Comparison of ENCODE assay signal across 24 cellular contexts in genomic region chr1:176799327-176799726, GRCh38.
"Had no signal": no experiment of that assay in that cellular context is flagged by ENCODE, and none has a peak within 500 bp of the region (broad histone marks: within the 10 kb centered on the region; RNA-seq: fewer than 3 reads in every experiment).

No MANE protein-coding gene starts in this region.

- H3K9me3 ChIP-seq: adrenal gland, ascending aorta, left lung, testis, vagina had no signal

- DNase-seq: activated CD4-positive, alpha-beta T cell treated with anti-CD3 and anti-CD28 coated beads, Interleukin-2, amount 50 U/mL, for 4 hours; activated CD8-positive, alpha-beta memory T cell treated with anti-CD3 and anti-CD28 coated beads for 24 hours; activated CD8-positive, alpha-beta memory T cell treated with anti-CD3 and anti-CD28 coated beads, Interleukin-2, amount 50 U/mL, for 48 hours; activated naive CD4-positive, alpha-beta T cell; activated T-cell treated with anti-CD3 and anti-CD28 coated beads, Interleukin-2, amount 50 U/mL, for 4 hours; adrenal gland; brain microvascular endothelial cell; caudate nucleus; dermis blood vessel endothelial cell; effector CD8-positive, alpha-beta T cell; glutamatergic neuron; kidney glomerular epithelial cell; left lung; natural killer cell; stimulated activated CD4-positive, alpha-beta T cell treated with anti-CD3 and anti-CD28 coated beads, Interleukin-2, amount 100 ng/mL, for 48 hours; stimulated activated naive CD4-positive, alpha-beta T cell; testis; trophoblast cell had no signal

- H3K4me3 ChIP-seq: adrenal gland, ascending aorta, hepatocyte, left lung, lung, testis, vagina had no signal

- H3K36me3 ChIP-seq: adrenal gland, ascending aorta, brain microvascular endothelial cell, left lung, vagina had no signal

- H3K79me2 ChIP-seq: hepatocyte had no signal

- H3K27me3 ChIP-seq: adrenal gland, ascending aorta, brain microvascular endothelial cell, hepatocyte, left lung, testis, vagina had no signal

- H3K4me2 ChIP-seq: hepatocyte had no signal

- H3K4me1 ChIP-seq: ascending aorta, left lung, testis had no signal

- H2AFZ ChIP-seq: hepatocyte had no signal

- H3K27ac ChIP-seq: adrenal gland, ascending aorta, brain microvascular endothelial cell, hepatocyte, left lung, testis, vagina, VCaP had no signal

- ATAC-seq: activated T-cell treated with anti-CD3 and anti-CD28 coated beads, Interleukin-2, amount 50 U/mL, for 4 hours; esophagus mucosa; left lung; natural killer cell had no signal
